Comparison of ENCODE assay signal across 1 cellular context in genomic region chr14:101947904-101948665, GRCh38.
TF ChIP-seq lines count a peak whose summit lies in the region.

No MANE protein-coding gene starts in this region.

TF ChIP-seq in HEK293, 187 proteins besides CTCF, POLR2A, EP300 and RAD21 (continued from another document and continues in another):
- TF ChIP-seq PRDM10 (tag by site-specific recombination; IDR thresholded peaks at IDR 0.05): no peak; the same call in 1 of the 2 replicates
- 0 out of 2 replicates have a peak, but pooled peaks have one; percentile 53 for TF ChIP-seq BCL11B (tag by site-specific recombination; IDR thresholded peaks at IDR 0.05; ENCODE audit: low read depth)
- no peak for TF ChIP-seq ELK4 (IDR thresholded peaks at IDR 0.05; ENCODE audit: borderline replicate concordance, low read depth, low read length)
- no peak for TF ChIP-seq ZNF707 (tag by site-specific recombination; IDR thresholded peaks at IDR 0.05)
- TF ChIP-seq ZNF555 (tag by site-specific recombination; conservative IDR thresholded peaks at IDR 0.05): no peak
- peak; percentile 99 for TF ChIP-seq ZNF629 (tag by site-specific recombination; IDR thresholded peaks at IDR 0.05)
- no peak for TF ChIP-seq ZNF544 (tag by site-specific recombination; IDR thresholded peaks at IDR 0.05)
- no peak for TF ChIP-seq ZNF521 (tag by site-specific recombination; IDR thresholded peaks at IDR 0.05)
- TF ChIP-seq ZFP69B (tag by site-specific recombination; IDR thresholded peaks at IDR 0.05): peak; percentile 62; the same call in 1 of the 2 replicates
- no peak for TF ChIP-seq ZNF558 (tag by site-specific recombination; IDR thresholded peaks at IDR 0.05)
- no peak for TF ChIP-seq GLI2 (tag by site-specific recombination; IDR thresholded peaks at IDR 0.05; ENCODE audit: borderline replicate concordance, low read depth)
- no peak for TF ChIP-seq KLF17 (tag by site-specific recombination; IDR thresholded peaks at IDR 0.05)
- no peak for TF ChIP-seq ZNF221 (tag by site-specific recombination; IDR thresholded peaks at IDR 0.05; ENCODE audit: borderline replicate concordance)
- TF ChIP-seq ZNF529 (tag by site-specific recombination; IDR thresholded peaks at IDR 0.05; ENCODE audit: insufficient replicate concordance): no peak
- TF ChIP-seq PRDM4 (tag by site-specific recombination; IDR thresholded peaks at IDR 0.05): no peak; the same call in 1 of the 2 replicates
- TF ChIP-seq ZNF561 (tag by site-specific recombination; IDR thresholded peaks at IDR 0.05; ENCODE audit: borderline replicate concordance): peak; percentile 74; the same call in 1 of the 2 replicates
- no peak for TF ChIP-seq ZNF155 (tag by site-specific recombination; IDR thresholded peaks at IDR 0.05)
- TF ChIP-seq ZBTB7A (tag by site-specific recombination; IDR thresholded peaks at IDR 0.05; ENCODE audit: low read depth): no peak
- TF ChIP-seq ZSCAN23 (tag by site-specific recombination; IDR thresholded peaks at IDR 0.05): no peak
- peak; percentile 58; the same call in 1 of the 2 replicates for TF ChIP-seq ZBTB44 (tag by site-specific recombination; IDR thresholded peaks at IDR 0.05)
- TF ChIP-seq ZNF660 (tag by site-specific recombination; IDR thresholded peaks at IDR 0.05): peak; percentile 71
- TF ChIP-seq BCL11A (tag by site-specific recombination; IDR thresholded peaks at IDR 0.05; ENCODE audit: low read depth): peak; percentile 26; the same call in 1 of the 2 replicates
- TF ChIP-seq KLF8 (tag by site-specific recombination; IDR thresholded peaks at IDR 0.05): peak; percentile 96
- no peak for TF ChIP-seq ZNF23 (tag by site-specific recombination; IDR thresholded peaks at IDR 0.05; ENCODE audit: borderline replicate concordance)
- no peak for TF ChIP-seq ZNF26 (tag by site-specific recombination; IDR thresholded peaks at IDR 0.05)
- TF ChIP-seq ZSCAN18 (tag by site-specific recombination; IDR thresholded peaks at IDR 0.05): no peak
- TF ChIP-seq ZNF169 (tag by site-specific recombination; IDR thresholded peaks at IDR 0.05): no peak
- TF ChIP-seq ZNF184 (tag by site-specific recombination; IDR thresholded peaks at IDR 0.05): no peak
- no peak for TF ChIP-seq ZNF404 (tag by site-specific recombination; IDR thresholded peaks at IDR 0.05)
- TF ChIP-seq ZFP41 (tag by site-specific recombination; IDR thresholded peaks at IDR 0.05; ENCODE audit: borderline replicate concordance): no peak
- peak; percentile 97 for TF ChIP-seq SP3 (tag by site-specific recombination; IDR thresholded peaks at IDR 0.05)
- no peak for TF ChIP-seq ZNF37A (tag by site-specific recombination; IDR thresholded peaks at IDR 0.05)
- TF ChIP-seq KLF16 (tag by site-specific recombination; IDR thresholded peaks at IDR 0.05): peak; percentile 100
- TF ChIP-seq ZNF701 (tag by site-specific recombination; IDR thresholded peaks at IDR 0.05): no peak
- TF ChIP-seq HOXD13 (CRISPR knock-in tag; IDR thresholded peaks at IDR 0.05; ENCODE audit: borderline replicate concordance): peak; percentile 82; the same call in 1 of the 2 replicates
- no peak for TF ChIP-seq ZNF624 (tag by site-specific recombination; IDR thresholded peaks at IDR 0.05)
- no peak for TF ChIP-seq ZNF560 (tag by site-specific recombination; IDR thresholded peaks at IDR 0.05; ENCODE audit: borderline replicate concordance)
- TF ChIP-seq ZNF596 (tag by site-specific recombination; IDR thresholded peaks at IDR 0.05): no peak
- no peak for TF ChIP-seq ZSCAN16 (tag by site-specific recombination; IDR thresholded peaks at IDR 0.05)
- no peak for TF ChIP-seq ZNF280D (tag by site-specific recombination; IDR thresholded peaks at IDR 0.05)
- TF ChIP-seq ZNF600 (tag by site-specific recombination; IDR thresholded peaks at IDR 0.05): peak; percentile 77; the same call in 1 of the 2 replicates
- no peak for TF ChIP-seq GLIS2 (tag by site-specific recombination; IDR thresholded peaks at IDR 0.05)
- no peak for TF ChIP-seq ZNF174 (tag by site-specific recombination; IDR thresholded peaks at IDR 0.05)
- TF ChIP-seq ZNF133 (tag by site-specific recombination; IDR thresholded peaks at IDR 0.05): no peak
- TF ChIP-seq GFI1B (tag by site-specific recombination; IDR thresholded peaks at IDR 0.05): no peak
- TF ChIP-seq ZSCAN5A (tag by site-specific recombination; IDR thresholded peaks at IDR 0.05): no peak
- peak; percentile 91 for TF ChIP-seq ZNF335 (tag by site-specific recombination; conservative IDR thresholded peaks at IDR 0.05)
- peak; percentile 93; the same call in 1 of the 2 replicates for TF ChIP-seq KLF7 (tag by site-specific recombination; IDR thresholded peaks at IDR 0.05; ENCODE audit: borderline replicate concordance)
